In the genomic region with DNA sequence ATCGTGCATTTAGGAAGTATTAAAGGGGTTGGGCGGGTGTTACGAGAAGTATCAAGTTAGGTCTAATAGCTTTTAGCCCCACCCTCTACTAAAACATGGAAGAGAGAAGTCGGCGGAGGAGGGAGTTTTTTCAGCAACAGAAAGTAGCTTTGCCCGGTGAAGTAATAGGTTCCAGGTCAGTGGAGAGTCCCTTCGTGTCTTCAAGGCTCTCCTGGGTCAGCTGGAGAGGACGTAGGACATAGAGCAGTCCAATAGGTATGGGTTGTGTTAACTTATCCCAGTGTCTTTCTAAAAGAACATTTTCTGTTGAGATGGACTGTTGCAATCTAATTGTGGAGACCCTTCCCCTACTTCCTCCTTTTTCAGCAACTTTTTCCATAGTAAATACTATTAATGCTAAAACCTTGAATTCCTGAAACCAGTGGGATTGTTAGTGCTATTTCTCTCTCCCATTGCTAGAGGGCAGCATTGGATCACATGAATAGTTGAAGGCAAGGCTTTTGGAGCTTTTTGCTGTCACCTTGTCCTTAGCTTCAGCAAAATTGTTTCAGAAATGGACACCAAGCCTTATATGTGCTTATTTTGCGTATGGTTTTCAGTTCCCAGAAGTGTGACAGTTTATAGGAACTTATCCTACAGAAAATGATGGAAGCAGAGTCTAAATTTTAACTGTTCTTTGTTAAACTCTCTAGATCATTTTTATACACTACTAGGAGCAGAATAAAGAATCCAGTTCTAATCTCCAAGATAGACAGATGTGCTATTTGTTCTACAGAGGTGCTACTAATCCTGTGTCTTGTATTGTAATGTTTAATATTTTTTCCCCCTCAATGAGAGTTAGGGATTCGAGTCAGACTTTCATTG, we compare ENCODE assay signal across 1 cellular context.
A peak's percentile ranks its signal among the peaks of the same experiment; 100 is the strongest.
TF ChIP-seq lines count a peak whose summit lies in the region.

No MANE protein-coding gene starts in this region.

TF ChIP-seq in HepG2, 621 proteins besides CTCF, POLR2A, EP300 and RAD21:
- TF ChIP-seq KLF16 (CRISPR knock-in tag; IDR thresholded peaks at IDR 0.05) (0 out of 4 replicates have a peak, but pooled peaks of 1 of the 2 experiments have one; percentile 11), TRIM24 (CRISPR knock-in tag; IDR thresholded peaks at IDR 0.05) (no peak), PPARG (CRISPR knock-in tag; conservative IDR thresholded peaks at IDR 0.05) (no peak), ZFP36L1 (CRISPR knock-in tag; IDR thresholded peaks at IDR 0.05) (no peak), POLR2AphosphoS5 (IDR thresholded peaks at IDR 0.05; ENCODE audit: low read depth, low read length) (no peak), ARID5B (CRISPR knock-in tag; IDR thresholded peaks at IDR 0.05) (no peak), SMC3 (IDR thresholded peaks at IDR 0.05; ENCODE audit: low read length) (peak; percentile 22; the same call in 1 of the 2 replicates), STAG1 (CRISPR knock-in tag; IDR thresholded peaks at IDR 0.05) (peak; percentile 78)
- TF ChIP-seq, protein P1, sequence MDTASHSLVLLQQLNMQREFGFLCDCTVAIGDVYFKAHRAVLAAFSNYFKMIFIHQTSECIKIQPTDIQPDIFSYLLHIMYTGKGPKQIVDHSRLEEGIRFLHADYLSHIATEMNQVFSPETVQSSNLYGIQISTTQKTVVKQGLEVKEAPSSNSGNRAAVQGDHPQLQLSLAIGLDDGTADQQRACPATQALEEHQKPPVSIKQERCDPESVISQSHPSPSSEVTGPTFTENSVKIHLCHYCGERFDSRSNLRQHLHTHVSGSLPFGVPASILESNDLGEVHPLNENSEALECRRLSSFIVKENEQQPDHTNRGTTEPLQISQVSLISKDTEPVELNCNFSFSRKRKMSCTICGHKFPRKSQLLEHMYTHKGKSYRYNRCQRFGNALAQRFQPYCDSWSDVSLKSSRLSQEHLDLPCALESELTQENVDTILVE (CRISPR knock-in tag; IDR thresholded peaks at IDR 0.05), result 0 out of 2 replicates have a peak, but pooled peaks have one; percentile 19
